ENCODE assay signal across 32 cellular contexts in the genomic region with DNA sequence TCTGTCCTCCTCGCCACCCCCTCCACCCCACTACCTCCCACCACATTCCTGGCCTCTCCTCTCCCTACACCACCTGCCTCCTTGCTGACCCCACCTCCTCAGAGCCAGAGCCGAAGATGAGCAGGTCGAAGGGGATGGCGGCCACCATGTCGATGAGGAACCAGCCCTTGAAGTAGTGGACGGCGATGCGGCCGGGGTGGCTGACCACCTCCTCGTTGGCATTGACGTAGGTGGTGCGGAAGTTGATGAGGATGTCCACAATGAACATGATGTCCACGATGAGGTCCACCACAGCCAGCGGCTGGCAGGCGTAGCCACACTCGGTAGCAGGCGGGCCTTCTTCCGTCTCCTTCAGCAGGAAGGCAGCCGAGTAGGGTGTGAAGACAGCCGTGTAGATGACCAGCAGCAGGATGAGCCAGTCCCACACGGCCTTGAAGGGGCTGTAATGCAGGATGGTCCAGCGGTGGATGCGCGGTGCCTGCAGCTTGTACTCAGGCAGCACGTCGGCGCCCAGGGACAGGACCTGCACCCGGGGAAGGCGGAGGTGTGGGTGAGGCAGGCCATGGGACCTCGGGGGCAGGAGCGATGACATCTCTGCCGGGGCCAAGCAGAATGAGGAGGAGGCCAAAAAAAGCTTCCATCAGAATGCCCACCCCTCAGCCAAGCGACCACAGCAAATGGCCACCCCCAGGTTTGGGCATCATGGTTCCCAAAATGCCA. TPM values are rescaled to one million over a fixed set of nuclear protein-coding genes. Genes with fewer than 3 reads are reported as not detected.
"Had no signal": no experiment of that assay in that cellular context is flagged by ENCODE, and none has a peak within 500 bp of the region (broad histone marks: within the 10 kb centered on the region; RNA-seq: fewer than 3 reads in every experiment).

No MANE protein-coding gene starts in this region.

- H3K27ac Mint-ChIP-seq: activated CD4-positive, alpha-beta T cell treated with anti-CD3 and anti-CD28 coated beads, Interleukin-2, amount 10 ng/mL, durations not matched to agents 7 days and 5 days; activated CD8-positive, alpha-beta T cell treated with anti-CD3 and anti-CD28 coated beads for 36 hours; activated naive CD4-positive, alpha-beta T cell treated with anti-CD3 and anti-CD28 coated beads, Interleukin-2, amount 50 U/mL, for 24 hours; effector memory CD8-positive, alpha-beta T cell; stimulated activated naive CD8-positive, alpha-beta T cell treated with anti-CD3 and anti-CD28 coated beads, Interleukin-15, Interleukin-2, amounts not matched to agents 100 ng/mL and 50 ng/mL, for 24 hours; T-cell; T-helper 2 cell treated with Interferon-gamma antibody and Interleukin-4, amounts not matched to agents 5 μg/mL and 100 μg/mL, for 36 hours had no signal

- H3K9me3 Mint-ChIP-seq: activated CD4-positive, alpha-beta T cell treated with anti-CD3 and anti-CD28 coated beads, Interleukin-2, amount 10 ng/mL, durations not matched to agents 7 days and 5 days; activated CD8-positive, alpha-beta T cell treated with anti-CD3 and anti-CD28 coated beads for 36 hours; activated naive CD4-positive, alpha-beta T cell treated with anti-CD3 and anti-CD28 coated beads, Interleukin-2, amount 50 U/mL, for 24 hours; central memory CD8-positive, alpha-beta T cell; effector memory CD8-positive, alpha-beta T cell; stimulated activated naive CD8-positive, alpha-beta T cell treated with anti-CD3 and anti-CD28 coated beads, Interleukin-15, Interleukin-2, amounts not matched to agents 100 ng/mL and 50 ng/mL, for 24 hours; T-cell; T-helper 2 cell treated with Interferon-gamma antibody and Interleukin-4, amounts not matched to agents 5 μg/mL and 100 μg/mL, for 36 hours had no signal

- H3K27ac ChIP-seq: ascending aorta, brain microvascular endothelial cell, colonic mucosa, dorsolateral prefrontal cortex, gastrocnemius medialis, suprapubic skin, WERI-Rb-1 had no signal

- H3K4me1 ChIP-seq: colonic mucosa had no signal

- DNase-seq: activated CD4-positive, alpha-beta T cell treated with anti-CD3 and anti-CD28 coated beads, Interleukin-2, amount 10 ng/mL, durations not matched to agents 7 days and 5 days; activated CD4-positive, CD25-positive, alpha-beta regulatory T cell treated with anti-CD3 and anti-CD28 coated beads, Interleukin-2, amount 50 U/mL, for 72 hours; activated CD8-positive, alpha-beta T cell treated with anti-CD3 and anti-CD28 coated beads for 36 hours; activated gamma-delta T cell treated with Interleukin-2 at 50 U/mL for 16 hours; activated T-cell treated with anti-CD3 and anti-CD28 coated beads, Interleukin-2, amount 50 U/mL, for 1 hour; brain microvascular endothelial cell; colonic mucosa; effector memory CD8-positive, alpha-beta T cell; gastrocnemius medialis; head of caudate nucleus; mammary epithelial cell; occipital lobe; retina; stimulated activated CD4-positive, alpha-beta T cell treated with anti-CD3 and anti-CD28 coated beads, Interleukin-1b, Interleukin-23, amount 100 ng/mL, for 48 hours; T-cell; uterus; WERI-Rb-1 had no signal

- H3K4me3 Mint-ChIP-seq: activated CD4-positive, alpha-beta T cell treated with anti-CD3 and anti-CD28 coated beads, Interleukin-2, amount 10 ng/mL, durations not matched to agents 7 days and 5 days; activated CD8-positive, alpha-beta T cell treated with anti-CD3 and anti-CD28 coated beads for 36 hours; activated naive CD4-positive, alpha-beta T cell treated with anti-CD3 and anti-CD28 coated beads, Interleukin-2, amount 50 U/mL, for 24 hours; central memory CD8-positive, alpha-beta T cell; effector memory CD8-positive, alpha-beta T cell; stimulated activated naive CD8-positive, alpha-beta T cell treated with anti-CD3 and anti-CD28 coated beads, Interleukin-15, Interleukin-2, amounts not matched to agents 100 ng/mL and 50 ng/mL, for 24 hours; T-cell; T-helper 2 cell treated with Interferon-gamma antibody and Interleukin-4, amounts not matched to agents 5 μg/mL and 100 μg/mL, for 36 hours had no signal

- ATAC-seq: activated CD8-positive, alpha-beta T cell treated with anti-CD3 and anti-CD28 coated beads for 36 hours; effector memory CD8-positive, alpha-beta T cell; esophagus mucosa; gastrocnemius medialis; left lobe of liver; SK-N-SH treated with all-trans-retinoic acid at 6 μM for 48 hours; T-cell had no signal

- H3K4me3 ChIP-seq: ascending aorta, colonic mucosa, dorsolateral prefrontal cortex, gastrocnemius medialis, suprapubic skin, tibial nerve, uterus had no signal

- FAIRE-seq: endothelial cell of umbilical vein, keratinocyte, TTC549 had no signal

- H3K27me3 ChIP-seq: gastrocnemius medialis, uterus had no signal

- H3K9me3 ChIP-seq: ascending aorta, colonic mucosa, gastrocnemius medialis, suprapubic skin, tibial nerve, uterus had no signal

- H3K36me3 ChIP-seq: ascending aorta, brain microvascular endothelial cell, colonic mucosa, gastrocnemius medialis, suprapubic skin, tibial nerve, uterus had no signal

RNA-seq across cellular contexts. Expression of a gene that starts 25.6 kb away (rescaled TPM):
- total RNA-seq: ascending aorta had no signal
- polyA plus RNA-seq: mammary epithelial cell had no signal

RNA-seq across cellular contexts. Expression of a gene that starts 38.3 kb away (rescaled TPM):
- polyA plus RNA-seq: neural cell had no signal
